In the genomic region with DNA sequence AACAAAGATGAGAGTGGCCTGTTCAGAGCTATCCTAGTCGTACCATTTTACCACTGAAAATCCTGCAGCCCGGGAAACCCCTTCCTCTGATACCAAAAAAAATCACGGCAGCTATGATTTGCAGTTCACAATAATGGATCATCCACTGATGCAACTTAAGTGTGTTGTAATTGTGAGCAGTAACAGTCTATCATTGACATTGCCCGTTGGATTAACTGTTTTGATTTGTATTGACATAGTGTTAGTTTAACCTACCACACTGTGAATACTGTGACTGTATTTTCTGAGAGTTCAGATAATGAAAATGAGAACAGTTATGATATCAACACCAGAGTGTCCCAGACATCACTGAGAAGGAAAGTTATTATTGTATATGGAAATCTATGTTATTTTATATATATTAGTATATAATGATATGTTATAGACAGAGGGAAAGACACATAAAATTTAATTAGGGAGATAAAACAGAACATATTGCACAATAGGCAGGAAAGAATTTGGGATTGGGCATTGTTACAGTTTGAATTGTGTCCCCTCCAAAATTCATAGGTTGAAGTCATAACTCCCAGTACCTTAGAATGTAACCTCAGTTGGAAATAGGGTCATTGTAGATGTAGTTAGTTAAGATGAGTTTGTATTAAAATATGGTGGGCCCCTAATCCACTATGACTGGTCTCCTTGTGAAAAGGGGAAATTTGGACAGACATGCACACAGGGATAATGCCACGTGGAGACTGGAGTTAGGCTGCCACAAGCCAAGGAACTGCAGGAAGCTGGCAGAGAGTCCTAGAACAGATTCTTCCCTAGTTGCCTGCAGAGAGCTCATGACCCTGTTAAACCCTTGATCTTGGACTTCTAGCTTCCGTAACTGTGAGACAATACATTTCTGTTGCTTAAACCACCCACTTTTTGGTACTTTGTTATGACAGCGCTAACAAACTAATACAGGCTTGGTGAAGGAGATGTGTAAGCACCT, we compare ENCODE assay signal across 1 cellular context.
TF ChIP-seq lines count a peak whose summit lies in the region.

No MANE protein-coding gene starts in this region.

TF ChIP-seq in IMR-90, 13 proteins besides CTCF, POLR2A, EP300 and RAD21:
- TF ChIP-seq CEBPB (IDR thresholded peaks at IDR 0.05; ENCODE audit: low read depth, low read length) = peak; percentile 54
- no peak for TF ChIP-seq NFE2L2 (IDR thresholded peaks at IDR 0.05; ENCODE audit: low read depth, low read length)
